In the genomic region with DNA sequence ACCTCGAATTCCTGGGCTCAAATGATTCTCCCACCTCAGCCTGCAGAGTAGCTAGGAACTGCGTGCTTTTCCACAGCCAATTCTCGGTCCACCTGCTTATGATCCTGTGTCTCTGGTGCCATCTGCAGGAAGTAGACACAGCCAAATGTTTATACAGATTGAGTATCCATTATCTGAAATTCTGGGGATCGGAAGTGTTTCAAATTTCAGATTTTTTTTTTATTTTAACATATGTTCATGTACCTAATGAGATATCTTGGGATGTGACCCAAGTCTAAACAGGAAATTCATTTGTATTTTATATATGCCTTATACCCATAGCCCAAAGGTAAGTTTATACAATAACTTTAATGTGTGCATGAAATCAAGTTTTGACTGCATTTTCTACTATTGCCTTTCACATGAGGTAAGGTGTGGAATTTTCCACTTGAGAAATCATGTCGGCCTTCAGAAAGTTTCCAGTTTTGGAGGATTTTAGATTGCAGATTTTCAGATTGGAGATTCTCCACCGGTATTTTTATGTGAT, we compare ENCODE assay signal across 8 cellular contexts.
DNase-seq lines count a peak whose midpoint lies in the region; ATAC-seq and TF ChIP-seq lines count a peak whose summit lies in the region.
"Had no signal": no experiment of that assay in that cellular context is flagged by ENCODE, and none has a peak within 500 bp of the region (broad histone marks: within the 10 kb centered on the region; RNA-seq: fewer than 3 reads in every experiment).

No MANE protein-coding gene starts in this region.

- peaks cover 4% of the 10 kb centered on the region for H3K27me3 Mint-ChIP-seq in HFFc6 (ENCODE audit: insufficient read depth)

- no peaks in the 10 kb centered on the region for H3K36me3 Mint-ChIP-seq in HFFc6 (ENCODE audit: low read depth)

- peak; percentile 46 for DNase-seq in D341Med (ENCODE audit: low spot score)
- peak; percentile 42 for DNase-seq in HFFc6
- DNase-seq in SK-N-MC (ENCODE audit: low read depth, low spot score), result peak; percentile 77
- DNase-seq in fibroblast of mammary gland (ENCODE audit: low read depth), result peak; percentile 62
- peak; percentile 31 for DNase-seq in prostate gland (ENCODE audit: low spot score)

- TF ChIP-seq CTCF in HFFc6 (IDR thresholded peaks at IDR 0.05) (peak; percentile 81), fibroblast of mammary gland (conservative IDR thresholded peaks at IDR 0.05; ENCODE audit: control insufficient read depth, insufficient read depth, low read depth, low read length) (peak; percentile 58), prostate gland (IDR thresholded peaks at IDR 0.05) (peak in 2 of 4 experiments; percentile 44 to 46)

- peak overlapping the region; percentile 77 for H3K9ac ChIP-seq in SK-N-MC (ENCODE audit: insufficient read length)

- ATAC-seq in HG03280 (IDR thresholded peaks at IDR 0.05; ENCODE audit: unreplicated experiment) (no peak), GM18517 (IDR thresholded peaks at IDR 0.05; ENCODE audit: unreplicated experiment) (no peak)

- H3K4me3 Mint-ChIP-seq in HFFc6, result peak overlapping the region; percentile 45; the same call in 1 of the 2 replicates
- H3K4me3 Mint-ChIP-seq: T-helper 1 cell treated with Interleukin-12 subunit alpha and Interleukin-12 subunit beta and Interleukin-4 antibody, amounts not matched to agents 30 μg/mL and 1 μg/mL, for 36 hours had no signal

- H3K27ac ChIP-seq in SK-N-MC, result peak overlapping the region; percentile 99
- no peak overlapping the region for H3K27ac ChIP-seq in prostate gland

- no peak overlapping the region for H3K27ac Mint-ChIP-seq in HFFc6

- H3K9me3 Mint-ChIP-seq in HFFc6, result no peaks in the 10 kb centered on the region
- H3K9me3 Mint-ChIP-seq: T-helper 1 cell treated with Interleukin-12 subunit alpha and Interleukin-12 subunit beta and Interleukin-4 antibody, amounts not matched to agents 30 μg/mL and 1 μg/mL, for 36 hours had no signal

- H3K4me1 Mint-ChIP-seq in HFFc6 (ENCODE audit: low read depth), result peaks cover 11% of the 10 kb centered on the region

- H3K4me3 ChIP-seq in SK-N-MC, result peak overlapping the region; percentile 74
- no peak overlapping the region for H3K4me3 ChIP-seq in fibroblast of mammary gland (ENCODE audit: control insufficient read depth, low read depth, low read length)
- H3K4me3 ChIP-seq in prostate gland, result no peak overlapping the region

- no peaks in the 10 kb centered on the region for H3K36me3 ChIP-seq in SK-N-MC (ENCODE audit: insufficient read depth, low read length)
- no peaks in the 10 kb centered on the region for H3K36me3 ChIP-seq in prostate gland

- no peaks in the 10 kb centered on the region for H3K27me3 ChIP-seq in prostate gland (replicated peaks; ENCODE audit: insufficient read depth)

- intact Hi-C loops in prostate gland (cut with DNase I), result no loop called here

- 36% methylated on average over 6 of the region's 6 CpGs for WGBS in prostate gland

- no peak for TF ChIP-seq POLR2A in prostate gland (IDR thresholded peaks at IDR 0.05)

- no peaks in the 10 kb centered on the region for H3K4me1 ChIP-seq in prostate gland (replicated peaks)

- no peaks in the 10 kb centered on the region for H3K9me3 ChIP-seq in SK-N-MC (ENCODE audit: low read depth, low read length)
- no peaks in the 10 kb centered on the region for H3K9me3 ChIP-seq in prostate gland
